10 cellular contexts compared by ENCODE assay signal in genomic region chr7:38424750-38425463, GRCh38.
DNase-seq lines count a peak whose midpoint lies in the region; ATAC-seq and TF ChIP-seq lines count a peak whose summit lies in the region.
"Had no signal": no experiment of that assay in that cellular context is flagged by ENCODE, and none has a peak within 500 bp of the region (broad histone marks: within the 10 kb centered on the region; RNA-seq: fewer than 3 reads in every experiment).

No MANE protein-coding gene starts in this region.

- CTCF ChIA-PET in CD8-positive, alpha-beta memory T cell (lab: Charles Lee), result interaction anchor here (1.1 to 1.2 kb wide), 2 partner anchors 12 to 22 kb away, joined by 3 to 4 read pairs; no protein-coding TSS in a partner anchor
- CTCF ChIA-PET in Panc1 (lab: Charles Lee), result no interaction called here

- H3K4me3 Mint-ChIP-seq in CD8-positive, alpha-beta memory T cell, result peak overlapping the region; percentile 11 to 80 (median 46)
- H3K4me3 Mint-ChIP-seq: activated T-helper 1 cell treated with anti-CD3 and anti-CD28 coated beads, Interleukin-12 subunit alpha, Interleukin-12 subunit beta, Interleukin-2, Interleukin-4 antibody, amounts not matched to agents 30 ng/mL and 10 ng/mL and 1 ng/mL, durations not matched to agents 14 hours and 24 hours and 36 hours had no signal

- H3K4me1 Mint-ChIP-seq in CD8-positive, alpha-beta memory T cell, result peaks cover 41 to 53% (median 45%) of the 10 kb centered on the region in 3 donors

- no peaks in the 10 kb centered on the region for H3K9me3 ChIP-seq in CD8-positive, alpha-beta memory T cell (ENCODE audit: low read length)
- H3K9me3 ChIP-seq in Panc1 (ENCODE audit: control insufficient read depth, insufficient read depth, low read depth, low read length), result no peaks in the 10 kb centered on the region
- H3K9me3 ChIP-seq in HAP-1, result no peaks in the 10 kb centered on the region
- H3K9me3 ChIP-seq: right atrium auricular region had no signal

- TF ChIP-seq CTCF in AG09309 (IDR thresholded peaks at IDR 0.05; ENCODE audit: control insufficient read depth, insufficient read depth, low read depth, low read length, missing control alignments) (peak; percentile 23), Panc1 (IDR thresholded peaks at IDR 0.05) (peak; percentile 7; the same call in 1 of the 2 replicates), fibroblast of mammary gland (conservative IDR thresholded peaks at IDR 0.05; ENCODE audit: control insufficient read depth, insufficient read depth, low read depth, low read length) (peak; percentile 27)

- H3K27me3 Mint-ChIP-seq in CD8-positive, alpha-beta memory T cell, result peaks cover 2 to 6% of the 10 kb centered on the region in 2 donors

- no peaks in the 10 kb centered on the region for H3K36me3 Mint-ChIP-seq in CD8-positive, alpha-beta memory T cell

- H3K36me3 ChIP-seq in CD8-positive, alpha-beta memory T cell (ENCODE audit: insufficient read depth, low read length), result no peaks in the 10 kb centered on the region
- no peaks in the 10 kb centered on the region for H3K36me3 ChIP-seq in Panc1 (ENCODE audit: control insufficient read depth, insufficient read depth, low read length)
- H3K36me3 ChIP-seq in HAP-1 (replicated peaks), result no peaks in the 10 kb centered on the region
- H3K36me3 ChIP-seq: right atrium auricular region had no signal

- H3K27ac ChIP-seq in CD8-positive, alpha-beta memory T cell (ENCODE audit: low read depth, low read length), result no peak overlapping the region
- H3K27ac ChIP-seq in Panc1 (ENCODE audit: low read length), result no peak overlapping the region
- H3K27ac ChIP-seq: right atrium auricular region had no signal

- POLR2A ChIA-PET in CD8-positive, alpha-beta memory T cell (lab: Charles Lee), result no interaction called here
- POLR2A ChIA-PET in Panc1 (lab: Charles Lee), result no interaction called here

- ATAC-seq in Panc1 (no peak), GM19395 (IDR thresholded peaks at IDR 0.05; ENCODE audit: unreplicated experiment) (no peak)

- peak overlapping the region; percentile 26 to 89 (median 68) for H3K27ac Mint-ChIP-seq in CD8-positive, alpha-beta memory T cell
- H3K27ac Mint-ChIP-seq: activated T-helper 1 cell treated with anti-CD3 and anti-CD28 coated beads, Interleukin-12 subunit alpha, Interleukin-12 subunit beta, Interleukin-2, Interleukin-4 antibody, amounts not matched to agents 30 ng/mL and 10 ng/mL and 1 ng/mL, durations not matched to agents 14 hours and 24 hours and 36 hours had no signal

- no TSS peak for BruUV-seq in Panc1 (replicated peaks; lab: Mats Ljungman, UMichigan)

- DNase-seq in AG09309 (ENCODE audit: low read depth) (no peak), Panc1 (ENCODE audit: low read depth, low spot score) (no peak), fibroblast of mammary gland (ENCODE audit: low read depth) (peak; percentile 23), DMS79 (lab: John Stamatoyannopoulos, UW) (no peak), HAP-1 (ENCODE audit: low spot score in 2 of 2) (no peak), dermis blood vessel endothelial cell (no peak)
- no peak for DNase-seq in CD8-positive, alpha-beta memory T cell

- H3K4me1 ChIP-seq in CD8-positive, alpha-beta memory T cell (ENCODE audit: insufficient read depth, low read length), result peaks cover 43% of the 10 kb centered on the region
- H3K4me1 ChIP-seq in Panc1 (ENCODE audit: control insufficient read depth, insufficient read depth, low read length) (no peaks in the 10 kb centered on the region), HAP-1 (no peaks in the 10 kb centered on the region)

- in situ Hi-C loops in Panc1 (cut with HindIII; ENCODE audit: low pct_unique_long_range_greater_than_20kb, low sequenced_read_pairs) (no loop called here), HAP-1 (cut with MboI; ENCODE audit: low sequenced_read_pairs) (loop anchor here (25.0 kb wide), 1 partner anchor 1087 kb away; no protein-coding TSS in a partner anchor)

- no peaks in the 10 kb centered on the region for H3K27me3 ChIP-seq in CD8-positive, alpha-beta memory T cell (ENCODE audit: insufficient read depth, low read length, poor library complexity, severe bottlenecking)
- H3K27me3 ChIP-seq in Panc1 (ENCODE audit: control insufficient read depth, insufficient read depth, low read length) (peaks cover 3% of the 10 kb centered on the region; the same call in 1 of the 2 replicates), HAP-1 (ENCODE audit: low read depth) (peaks cover 54% of the 10 kb centered on the region)
- H3K27me3 ChIP-seq: right atrium auricular region had no signal

- H3K4me3 ChIP-seq in AG09309 (ENCODE audit: control insufficient read depth, low read depth, low read length) (no peak overlapping the region), Panc1 (ENCODE audit: low read depth in 2 of 2, low read length in 2 of 2) (no peak overlapping the region), fibroblast of mammary gland (ENCODE audit: control insufficient read depth, low read depth, low read length) (no peak overlapping the region), HAP-1 (no peak overlapping the region)
- H3K4me3 ChIP-seq in CD8-positive, alpha-beta memory T cell (ENCODE audit: low read length), result no peak overlapping the region
- H3K4me3 ChIP-seq: right atrium auricular region had no signal

- intact Hi-C loops in Panc1 (cut with micrococcal nuclease; ENCODE audit: unreplicated experiment), result no loop called here

- H3K9me3 Mint-ChIP-seq in CD8-positive, alpha-beta memory T cell, result peaks cover 0 to 3% (median 0%) of the 10 kb centered on the region in 5 donors
- H3K9me3 Mint-ChIP-seq: activated T-helper 1 cell treated with anti-CD3 and anti-CD28 coated beads, Interleukin-12 subunit alpha, Interleukin-12 subunit beta, Interleukin-2, Interleukin-4 antibody, amounts not matched to agents 30 ng/mL and 10 ng/mL and 1 ng/mL, durations not matched to agents 14 hours and 24 hours and 36 hours had no signal
